Comparison of ENCODE assay signal across 20 cellular contexts in the genomic region with DNA sequence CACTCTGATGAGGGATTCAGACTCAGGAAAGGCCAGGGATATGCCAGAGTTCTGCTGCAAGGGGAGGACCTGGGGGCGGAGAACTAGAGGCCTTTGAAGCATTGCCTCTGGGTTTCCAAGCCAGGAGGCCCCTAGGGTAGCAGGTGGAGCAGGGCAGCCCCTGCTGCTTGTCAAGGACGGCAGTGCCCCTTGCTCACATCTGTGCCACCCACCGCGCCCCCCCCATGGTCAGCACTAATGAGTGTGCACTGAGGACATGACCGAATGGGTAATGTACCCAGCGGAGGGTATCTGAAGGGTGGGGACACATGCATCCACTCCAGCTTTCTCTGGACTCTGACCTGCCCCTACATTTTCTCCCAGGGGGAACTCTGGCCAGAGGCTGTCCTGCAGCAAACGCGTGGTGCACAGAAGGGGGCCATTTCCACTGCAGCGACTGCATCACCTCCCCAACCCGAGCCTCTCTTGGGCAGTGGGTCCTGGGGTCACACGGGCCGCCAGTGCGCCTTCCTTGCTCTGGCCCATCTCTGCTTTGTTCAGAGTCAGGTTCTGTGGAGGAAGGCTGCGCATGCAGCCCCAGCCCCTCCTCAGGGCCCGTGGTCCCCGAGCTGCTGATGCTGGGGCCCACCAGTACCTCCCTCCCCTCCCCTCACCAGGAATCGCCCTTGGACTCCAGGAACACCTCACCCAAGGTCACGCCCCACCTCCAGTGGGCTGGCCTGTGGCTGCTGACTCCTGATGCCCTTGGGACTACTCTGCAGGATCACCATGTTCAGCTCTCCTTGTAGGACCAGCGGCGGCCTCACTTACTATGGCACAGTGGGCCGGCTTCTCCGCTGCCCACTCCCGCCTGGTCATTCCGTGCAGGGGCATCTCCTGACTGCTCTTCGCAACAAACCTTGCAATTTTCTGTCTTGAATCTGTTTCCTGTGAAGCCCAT. TPM values are rescaled to one million over a fixed set of nuclear protein-coding genes. Genes with fewer than 3 reads are reported as not detected.
"Had no signal": no experiment of that assay in that cellular context is flagged by ENCODE, and none has a peak within 500 bp of the region (broad histone marks: within the 10 kb centered on the region; RNA-seq: fewer than 3 reads in every experiment).

No MANE protein-coding gene starts in this region.

- DNase-seq: activated CD4-positive, alpha-beta memory T cell treated with anti-CD3 and anti-CD28 coated beads, Interleukin-2, amount 10 ng/mL, durations not matched to agents 7 days and 5 days; activated CD4-positive, alpha-beta T cell treated with anti-CD3 and anti-CD28 coated beads, Interleukin-2, amount 10 ng/mL, durations not matched to agents 24 days and 14 days; activated effector memory CD4-positive, alpha-beta T cell treated with Interleukin-2 at 50 U/mL for 16 hours; activated naive CD4-positive, alpha-beta T cell treated with anti-CD3 and anti-CD28 coated beads for 36 hours; activated naive CD8-positive, alpha-beta T cell treated with anti-CD3 and anti-CD28 coated beads, Interleukin-2, amount 10 ng/mL, durations not matched to agents 7 days and 5 days; activated T-cell treated with anti-CD3 and anti-CD28 coated beads, Interleukin-2, amount 50 U/mL, for 72 hours; amygdala; cerebellar nuclear complex; cortex of kidney; heart right ventricle; kidney glomerular epithelial cell; small intestine; stimulated activated CD4-positive, alpha-beta T cell treated with anti-CD3 and anti-CD28 coated beads, Interleukin-2, amount 100 ng/mL, for 24 hours; T-helper 17 cell; transverse colon; uterus had no signal

- H3K27ac ChIP-seq: heart right ventricle, transverse colon, uterus had no signal

- H3K4me3 ChIP-seq: heart right ventricle, transverse colon, uterus had no signal

- H3K9me3 ChIP-seq: heart right ventricle, transverse colon, uterus had no signal

- ATAC-seq: activated CD4-positive, CD25-positive, alpha-beta regulatory T cell treated with anti-CD3 and anti-CD28 coated beads, Interleukin-2, amount 50 U/mL, for 24 hours; activated T-cell treated with anti-CD3 and anti-CD28 coated beads, Interleukin-2, amount 50 U/mL, for 72 hours; heart right ventricle; sciatic nerve; stimulated activated effector memory CD8-positive, alpha-beta T cell treated with anti-CD3 and anti-CD28 coated beads, Interleukin-12 subunit alpha, Interleukin-12 subunit beta, amount 100 ng/mL, for 72 hours; T-helper 17 cell had no signal

- H3K36me3 ChIP-seq: heart right ventricle, transverse colon, uterus had no signal

- FAIRE-seq: endometrium, small intestine had no signal

RNA-seq across cellular contexts. Expression of gene STC2, which starts 31.2 kb away (rescaled TPM):
- total RNA-seq: T-helper 17 cell had no signal
